Comparison of ENCODE assay signal across 12 cellular contexts in the genomic region with DNA sequence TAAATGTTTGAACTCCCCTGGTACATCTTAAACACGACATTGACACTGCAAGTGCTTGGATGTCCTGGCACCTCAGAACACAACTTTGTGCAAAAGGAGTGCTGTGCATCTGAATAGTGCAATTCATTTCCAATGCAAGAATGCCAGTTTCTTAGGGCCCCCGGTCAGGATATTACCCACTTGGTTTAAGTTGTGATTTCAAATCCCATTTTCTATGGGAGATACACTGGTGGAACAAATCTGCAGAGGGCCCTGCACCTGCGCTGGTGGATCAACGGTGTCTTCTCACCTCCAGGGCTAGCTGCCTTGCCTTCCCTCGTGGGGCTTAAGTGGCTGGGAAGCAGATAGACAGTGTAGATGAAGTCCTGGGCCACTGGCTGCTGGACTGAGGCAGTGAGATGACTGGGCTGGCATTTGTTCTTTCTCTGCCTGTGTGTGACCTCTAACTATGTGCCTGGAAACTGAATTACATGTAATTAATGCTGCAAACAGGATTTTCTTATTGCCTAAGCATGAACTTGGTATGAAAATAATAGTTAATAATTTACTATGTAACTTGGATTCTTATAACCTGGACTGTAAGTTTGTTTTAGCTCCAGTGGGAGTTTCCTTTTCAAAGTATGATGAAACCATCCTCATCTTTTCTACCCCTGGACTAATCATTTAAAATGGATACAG. TPM values are rescaled to one million over a fixed set of nuclear protein-coding genes. Genes with fewer than 3 reads are reported as not detected.
A peak's percentile ranks its signal among the peaks of the same experiment; 100 is the strongest.
DNase-seq lines count a peak whose midpoint lies in the region; ATAC-seq and TF ChIP-seq lines count a peak whose summit lies in the region.
"Had no signal": no experiment of that assay in that cellular context is flagged by ENCODE, and none has a peak within 500 bp of the region (broad histone marks: within the 10 kb centered on the region; RNA-seq: fewer than 3 reads in every experiment).

No MANE protein-coding gene starts in this region.

- peaks cover 76% of the 10 kb centered on the region for H3K4me1 Mint-ChIP-seq in CD14-positive monocyte

- peaks cover 65 to 76% of the 10 kb centered on the region in 2 donors for H3K36me3 Mint-ChIP-seq in CD14-positive monocyte

- H3K9me3 ChIP-seq in heart right ventricle (no peaks in the 10 kb centered on the region), neutrophil (no peaks in the 10 kb centered on the region)

- no peaks in the 10 kb centered on the region for H3K9me3 Mint-ChIP-seq in CD14-positive monocyte

- peak overlapping the region; percentile 43; the same call in 1 of the 2 replicates for H3K27ac ChIP-seq in RWPE1
- H3K27ac ChIP-seq in heart right ventricle = peak overlapping the region in 2 of 10 donors; percentile 1 to 28
- H3K27ac ChIP-seq in neutrophil = peak overlapping the region; percentile 64

- H3K27me3 Mint-ChIP-seq in CD14-positive monocyte (ENCODE audit: low read depth in 3 of 3) = no peaks in the 10 kb centered on the region

- ATAC-seq in heart right ventricle = peak in 5 of 8 donors; percentile 48 to 59 (median 53)
- ATAC-seq in HG03565 (IDR thresholded peaks at IDR 0.05; ENCODE audit: unreplicated experiment) = no peak

- H3K27me3 ChIP-seq in heart right ventricle = no peaks in the 10 kb centered on the region
- H3K27me3 ChIP-seq in neutrophil = no peaks in the 10 kb centered on the region

- H3K4me3 ChIP-seq in heart right ventricle = no peak overlapping the region
- H3K4me3 ChIP-seq in neutrophil (ENCODE audit: low read depth in 1 of 2, low read length in 1 of 2) = no peak overlapping the region

- H3K36me3 ChIP-seq in heart right ventricle = peaks cover 0 to 73% (median 18%) of the 10 kb centered on the region in 9 donors
- H3K36me3 ChIP-seq in neutrophil = peaks cover 64% of the 10 kb centered on the region

- TF ChIP-seq CTCF in CD14-positive monocyte (IDR thresholded peaks at IDR 0.05) = no peak
- no peak for TF ChIP-seq CTCF in RWPE1 (conservative IDR thresholded peaks at IDR 0.05; ENCODE audit: low read depth)
- TF ChIP-seq CTCF in heart right ventricle (IDR thresholded peaks at IDR 0.05) = no peak
- TF ChIP-seq CTCF in neutrophil (IDR thresholded peaks at IDR 0.05) = no peak

- intact Hi-C loops in CD14-positive monocyte (cut with micrococcal nuclease) = loop anchor here in 1 of 2 donors (10.0 kb wide), 1 partner anchor 478 kb away; no protein-coding TSS in a partner anchor
- intact Hi-C loops in heart right ventricle (cut with DNase I) = no loop called here

- POLR2A ChIA-PET in RWPE1 (lab: Yijun Ruan, JAX; ENCODE audit: low non-redundant PET) = no interaction called here

- WGBS in heart right ventricle, 2 donors = 36 to 40% methylated on average over 5 of the region's 5 CpGs

- H3K4me1 ChIP-seq in heart right ventricle (peaks cover 13 to 99% (median 91%) of the 10 kb centered on the region in 9 donors), neutrophil (ENCODE audit: control insufficient read depth in 1 of 2, insufficient read depth in 1 of 2, low read depth in 1 of 2, low read length in 1 of 2) (peaks cover 69 to 79% of the 10 kb centered on the region in 2 experiments)

- peak overlapping the region; percentile 71 to 94 (median 87) for H3K27ac Mint-ChIP-seq in CD14-positive monocyte

- peak overlapping the region in 1 of 2 donors; percentile 45 for H3K4me3 Mint-ChIP-seq in CD14-positive monocyte

- CTCF ChIA-PET in RWPE1 (lab: Yijun Ruan, JAX) = no interaction called here

- DNase-seq in CD14-positive monocyte (ENCODE audit: low spot score) = no peak
- DNase-seq in RWPE1 (ENCODE audit: low spot score) = no peak
- DNase-seq in heart right ventricle = no peak
- no peak for DNase-seq in NCI-H1417 treated with DMSO at 0.1 percent for 48 hours (lab: John Stamatoyannopoulos, UW)
- no peak for DNase-seq in NCI-H2029 (lab: John Stamatoyannopoulos, UW)
- no peak for DNase-seq in AG08395 (ENCODE audit: low spot score)
- DNase-seq: DMS153; Karpas-422; stimulated activated CD4-positive, alpha-beta T cell treated with anti-CD3 and anti-CD28 coated beads, Interleukin-2, amount 100 ng/mL, for 24 hours; substantia nigra had no signal

RNA-seq across cellular contexts. Expression of a gene that starts 20.9 kb away (rescaled TPM):
- 10 to 100 TPM in 1 of 2 donors, 1 to 10 TPM in 1; 7.2 to 11.1 TPM for polyA plus RNA-seq in CD14-positive monocyte
- 10 to 100 TPM; 57.2 to 74.7 (median 64.1) TPM for total RNA-seq in heart right ventricle
- polyA plus RNA-seq in heart right ventricle = 10 to 100 TPM; 10.2 to 11.7 TPM
